ENCODE assay signal across 1 cellular context in genomic region chr6:167846997-167847606, GRCh38.
A peak's percentile ranks its signal among the peaks of the same experiment; 100 is the strongest.
TF ChIP-seq lines count a peak whose summit lies in the region.

No MANE protein-coding gene starts in this region.

TF ChIP-seq in K562, 482 proteins besides CTCF, POLR2A, EP300 and RAD21 (continued from another document and continues in another):
- TF ChIP-seq, protein P1, sequence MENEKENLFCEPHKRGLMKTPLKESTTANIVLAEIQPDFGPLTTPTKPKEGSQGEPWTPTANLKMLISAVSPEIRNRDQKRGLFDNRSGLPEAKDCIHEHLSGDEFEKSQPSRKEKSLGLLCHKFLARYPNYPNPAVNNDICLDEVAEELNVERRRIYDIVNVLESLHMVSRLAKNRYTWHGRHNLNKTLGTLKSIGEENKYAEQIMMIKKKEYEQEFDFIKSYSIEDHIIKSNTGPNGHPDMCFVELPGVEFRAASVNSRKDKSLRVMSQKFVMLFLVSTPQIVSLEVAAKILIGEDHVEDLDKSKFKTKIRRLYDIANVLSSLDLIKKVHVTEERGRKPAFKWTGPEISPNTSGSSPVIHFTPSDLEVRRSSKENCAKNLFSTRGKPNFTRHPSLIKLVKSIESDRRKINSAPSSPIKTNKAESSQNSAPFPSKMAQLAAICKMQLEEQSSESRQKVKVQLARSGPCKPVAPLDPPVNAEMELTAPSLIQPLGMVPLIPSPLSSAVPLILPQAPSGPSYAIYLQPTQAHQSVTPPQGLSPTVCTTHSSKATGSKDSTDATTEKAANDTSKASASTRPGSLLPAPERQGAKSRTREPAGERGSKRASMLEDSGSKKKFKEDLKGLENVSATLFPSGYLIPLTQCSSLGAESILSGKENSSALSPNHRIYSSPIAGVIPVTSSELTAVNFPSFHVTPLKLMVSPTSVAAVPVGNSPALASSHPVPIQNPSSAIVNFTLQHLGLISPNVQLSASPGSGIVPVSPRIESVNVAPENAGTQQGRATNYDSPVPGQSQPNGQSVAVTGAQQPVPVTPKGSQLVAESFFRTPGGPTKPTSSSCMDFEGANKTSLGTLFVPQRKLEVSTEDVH (IDR thresholded peaks at IDR 0.05; ENCODE audit: low read depth, partially characterized antibody), result no peak
- no peak for TF ChIP-seq COPS2 (conservative IDR thresholded peaks at IDR 0.05)
- no peak for TF ChIP-seq STAG1 (CRISPR knock-in tag; IDR thresholded peaks at IDR 0.05; ENCODE audit: borderline replicate concordance)
- no peak for TF ChIP-seq ASH1L (IDR thresholded peaks at IDR 0.05; ENCODE audit: borderline replicate concordance, low read depth, partially characterized antibody)
- TF ChIP-seq RNF2 (IDR thresholded peaks at IDR 0.05), result 0 out of 2 replicates have a peak, but pooled peaks have one; percentile 46
- TF ChIP-seq U2AF1 (optimal IDR thresholded peaks at IDR 0.05; ENCODE audit: low read depth, low read length), result no peak
- no peak for TF ChIP-seq ARHGAP35 (IDR thresholded peaks at IDR 0.05; ENCODE audit: partially characterized antibody)
- TF ChIP-seq TRIM25 (IDR thresholded peaks at IDR 0.05; ENCODE audit: borderline replicate concordance), result no peak
- no peak for TF ChIP-seq SAP30 (IDR thresholded peaks at IDR 0.05; ENCODE audit: borderline replicate concordance, insufficient read depth, low read depth, low read length, poor library complexity, severe bottlenecking)
- TF ChIP-seq ZEB2 (IDR thresholded peaks at IDR 0.05), result peak; percentile 46; the same call in 1 of the 2 replicates
- TF ChIP-seq, protein P2, sequence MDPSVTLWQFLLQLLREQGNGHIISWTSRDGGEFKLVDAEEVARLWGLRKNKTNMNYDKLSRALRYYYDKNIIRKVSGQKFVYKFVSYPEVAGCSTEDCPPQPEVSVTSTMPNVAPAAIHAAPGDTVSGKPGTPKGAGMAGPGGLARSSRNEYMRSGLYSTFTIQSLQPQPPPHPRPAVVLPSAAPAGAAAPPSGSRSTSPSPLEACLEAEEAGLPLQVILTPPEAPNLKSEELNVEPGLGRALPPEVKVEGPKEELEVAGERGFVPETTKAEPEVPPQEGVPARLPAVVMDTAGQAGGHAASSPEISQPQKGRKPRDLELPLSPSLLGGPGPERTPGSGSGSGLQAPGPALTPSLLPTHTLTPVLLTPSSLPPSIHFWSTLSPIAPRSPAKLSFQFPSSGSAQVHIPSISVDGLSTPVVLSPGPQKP (CRISPR knock-in tag; IDR thresholded peaks at IDR 0.05), result no peak
- no peak for TF ChIP-seq MLX (CRISPR knock-in tag; conservative IDR thresholded peaks at IDR 0.05)
- TF ChIP-seq ATF7 (IDR thresholded peaks at IDR 0.05), result no peak
- no peak for TF ChIP-seq MTA3 (IDR thresholded peaks at IDR 0.05; ENCODE audit: borderline replicate concordance)
- TF ChIP-seq, protein P3, sequence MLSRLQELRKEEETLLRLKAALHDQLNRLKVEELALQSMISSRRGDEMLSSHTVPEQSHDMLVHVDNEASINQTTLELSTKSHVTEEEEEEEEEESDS (CRISPR knock-in tag; IDR thresholded peaks at IDR 0.05), result no peak
- TF ChIP-seq, protein P4, sequence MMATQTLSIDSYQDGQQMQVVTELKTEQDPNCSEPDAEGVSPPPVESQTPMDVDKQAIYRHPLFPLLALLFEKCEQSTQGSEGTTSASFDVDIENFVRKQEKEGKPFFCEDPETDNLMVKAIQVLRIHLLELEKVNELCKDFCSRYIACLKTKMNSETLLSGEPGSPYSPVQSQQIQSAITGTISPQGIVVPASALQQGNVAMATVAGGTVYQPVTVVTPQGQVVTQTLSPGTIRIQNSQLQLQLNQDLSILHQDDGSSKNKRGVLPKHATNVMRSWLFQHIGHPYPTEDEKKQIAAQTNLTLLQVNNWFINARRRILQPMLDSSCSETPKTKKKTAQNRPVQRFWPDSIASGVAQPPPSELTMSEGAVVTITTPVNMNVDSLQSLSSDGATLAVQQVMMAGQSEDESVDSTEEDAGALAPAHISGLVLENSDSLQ (IDR thresholded peaks at IDR 0.05), result peak; percentile 90
- TF ChIP-seq CBFA2T3 (IDR thresholded peaks at IDR 0.05), result peak; percentile 78
- no peak for TF ChIP-seq ZNF507 (tag; conservative IDR thresholded peaks at IDR 0.05)
- no peak for TF ChIP-seq FOXP4 (CRISPR knock-in tag; IDR thresholded peaks at IDR 0.05; ENCODE audit: borderline replicate concordance)
- TF ChIP-seq, protein P5, sequence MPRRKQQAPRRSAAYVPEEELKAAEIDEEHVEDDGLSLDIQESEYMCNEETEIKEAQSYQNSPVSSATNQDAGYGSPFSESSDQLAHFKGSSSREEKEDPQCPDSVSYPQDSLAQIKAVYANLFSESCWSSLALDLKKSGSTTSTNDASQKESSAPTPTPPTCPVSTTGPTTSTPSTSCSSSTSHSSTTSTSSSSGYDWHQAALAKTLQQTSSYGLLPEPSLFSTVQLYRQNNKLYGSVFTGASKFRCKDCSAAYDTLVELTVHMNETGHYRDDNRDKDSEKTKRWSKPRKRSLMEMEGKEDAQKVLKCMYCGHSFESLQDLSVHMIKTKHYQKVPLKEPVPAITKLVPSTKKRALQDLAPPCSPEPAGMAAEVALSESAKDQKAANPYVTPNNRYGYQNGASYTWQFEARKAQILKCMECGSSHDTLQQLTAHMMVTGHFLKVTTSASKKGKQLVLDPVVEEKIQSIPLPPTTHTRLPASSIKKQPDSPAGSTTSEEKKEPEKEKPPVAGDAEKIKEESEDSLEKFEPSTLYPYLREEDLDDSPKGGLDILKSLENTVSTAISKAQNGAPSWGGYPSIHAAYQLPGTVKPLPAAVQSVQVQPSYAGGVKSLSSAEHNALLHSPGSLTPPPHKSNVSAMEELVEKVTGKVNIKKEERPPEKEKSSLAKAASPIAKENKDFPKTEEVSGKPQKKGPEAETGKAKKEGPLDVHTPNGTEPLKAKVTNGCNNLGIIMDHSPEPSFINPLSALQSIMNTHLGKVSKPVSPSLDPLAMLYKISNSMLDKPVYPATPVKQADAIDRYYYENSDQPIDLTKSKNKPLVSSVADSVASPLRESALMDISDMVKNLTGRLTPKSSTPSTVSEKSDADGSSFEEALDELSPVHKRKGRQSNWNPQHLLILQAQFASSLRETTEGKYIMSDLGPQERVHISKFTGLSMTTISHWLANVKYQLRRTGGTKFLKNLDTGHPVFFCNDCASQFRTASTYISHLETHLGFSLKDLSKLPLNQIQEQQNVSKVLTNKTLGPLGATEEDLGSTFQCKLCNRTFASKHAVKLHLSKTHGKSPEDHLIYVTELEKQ (CRISPR knock-in tag; IDR thresholded peaks at IDR 0.05), result no peak
- no peak for TF ChIP-seq ELF4 (CRISPR knock-in tag; IDR thresholded peaks at IDR 0.05)
- no peak for TF ChIP-seq CBFB (CRISPR knock-in tag; IDR thresholded peaks at IDR 0.05)
- TF ChIP-seq, protein P6, sequence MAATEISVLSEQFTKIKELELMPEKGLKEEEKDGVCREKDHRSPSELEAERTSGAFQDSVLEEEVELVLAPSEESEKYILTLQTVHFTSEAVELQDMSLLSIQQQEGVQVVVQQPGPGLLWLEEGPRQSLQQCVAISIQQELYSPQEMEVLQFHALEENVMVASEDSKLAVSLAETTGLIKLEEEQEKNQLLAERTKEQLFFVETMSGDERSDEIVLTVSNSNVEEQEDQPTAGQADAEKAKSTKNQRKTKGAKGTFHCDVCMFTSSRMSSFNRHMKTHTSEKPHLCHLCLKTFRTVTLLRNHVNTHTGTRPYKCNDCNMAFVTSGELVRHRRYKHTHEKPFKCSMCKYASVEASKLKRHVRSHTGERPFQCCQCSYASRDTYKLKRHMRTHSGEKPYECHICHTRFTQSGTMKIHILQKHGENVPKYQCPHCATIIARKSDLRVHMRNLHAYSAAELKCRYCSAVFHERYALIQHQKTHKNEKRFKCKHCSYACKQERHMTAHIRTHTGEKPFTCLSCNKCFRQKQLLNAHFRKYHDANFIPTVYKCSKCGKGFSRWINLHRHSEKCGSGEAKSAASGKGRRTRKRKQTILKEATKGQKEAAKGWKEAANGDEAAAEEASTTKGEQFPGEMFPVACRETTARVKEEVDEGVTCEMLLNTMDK (IDR thresholded peaks at IDR 0.05; ENCODE audit: borderline replicate concordance, insufficient read depth, low read depth, low read length, poor library complexity, severe bottlenecking), result no peak
- TF ChIP-seq ZNF551 (CRISPR knock-in tag; IDR thresholded peaks at IDR 0.05), result no peak
- TF ChIP-seq TCF3 (CRISPR knock-in tag; IDR thresholded peaks at IDR 0.05), result peak; percentile 55
- no peak for TF ChIP-seq ZNF57 (CRISPR knock-in tag; IDR thresholded peaks at IDR 0.05)
- TF ChIP-seq ZNF79 (CRISPR knock-in tag; IDR thresholded peaks at IDR 0.05; ENCODE audit: low read depth), result no peak
- peak; percentile 15; the same call in 1 of the 2 replicates for TF ChIP-seq SMARCC2 (IDR thresholded peaks at IDR 0.05; ENCODE audit: low read depth)
- no peak for TF ChIP-seq FUS (optimal IDR thresholded peaks at IDR 0.05; ENCODE audit: low read depth, low read length)
- TF ChIP-seq ZNF140 (CRISPR knock-in tag; IDR thresholded peaks at IDR 0.05), result no peak
- TF ChIP-seq FOXA3 (CRISPR knock-in tag; conservative IDR thresholded peaks at IDR 0.05 in 1 of 2, IDR thresholded peaks at IDR 0.05 in 1 of 2), result no peak
- 0 out of 2 replicates have a peak, but pooled peaks have one; percentile 25 for TF ChIP-seq TOE1 (IDR thresholded peaks at IDR 0.05; ENCODE audit: borderline replicate concordance)
- TF ChIP-seq TOE1 (CRISPR knock-in tag; IDR thresholded peaks at IDR 0.05; ENCODE audit: borderline replicate concordance, low read depth), result no peak
- no peak for TF ChIP-seq ZNF830 (CRISPR knock-in tag; IDR thresholded peaks at IDR 0.05)
- no peak for TF ChIP-seq ZNF232 (CRISPR knock-in tag; IDR thresholded peaks at IDR 0.05)
- no peak for TF ChIP-seq MIER1 (IDR thresholded peaks at IDR 0.05; ENCODE audit: low read depth)
- TF ChIP-seq EZH2 (IDR thresholded peaks at IDR 0.05; ENCODE audit: borderline replicate concordance, low read depth, low read length), result no peak
- TF ChIP-seq CBX1 (IDR thresholded peaks at IDR 0.05; ENCODE audit: low read depth), result no peak
- TF ChIP-seq, protein P7, sequence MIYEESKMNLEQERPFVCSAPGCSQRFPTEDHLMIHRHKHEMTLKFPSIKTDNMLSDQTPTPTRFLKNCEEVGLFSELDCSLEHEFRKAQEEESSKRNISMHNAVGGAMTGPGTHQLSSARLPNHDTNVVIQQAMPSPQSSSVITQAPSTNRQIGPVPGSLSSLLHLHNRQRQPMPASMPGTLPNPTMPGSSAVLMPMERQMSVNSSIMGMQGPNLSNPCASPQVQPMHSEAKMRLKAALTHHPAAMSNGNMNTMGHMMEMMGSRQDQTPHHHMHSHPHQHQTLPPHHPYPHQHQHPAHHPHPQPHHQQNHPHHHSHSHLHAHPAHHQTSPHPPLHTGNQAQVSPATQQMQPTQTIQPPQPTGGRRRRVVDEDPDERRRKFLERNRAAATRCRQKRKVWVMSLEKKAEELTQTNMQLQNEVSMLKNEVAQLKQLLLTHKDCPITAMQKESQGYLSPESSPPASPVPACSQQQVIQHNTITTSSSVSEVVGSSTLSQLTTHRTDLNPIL (CRISPR knock-in tag; IDR thresholded peaks at IDR 0.05), result no peak
- TF ChIP-seq FOSL1 (tag; conservative IDR thresholded peaks at IDR 0.05), result peak; percentile 76
- TF ChIP-seq MECOM (CRISPR knock-in tag; IDR thresholded peaks at IDR 0.05), result no peak
- TF ChIP-seq LEF1 (IDR thresholded peaks at IDR 0.05), result no peak; the same call in 1 of the 2 replicates
- TF ChIP-seq TAF7 (tag; IDR thresholded peaks at IDR 0.05), result no peak
- peak; percentile 49; the same call in 1 of the 2 replicates for TF ChIP-seq JUN (IDR thresholded peaks at IDR 0.05; ENCODE audit: borderline replicate concordance, low read depth, low read length)
- TF ChIP-seq JUN (CRISPR knock-in tag; IDR thresholded peaks at IDR 0.05; ENCODE audit: borderline replicate concordance), result no peak
- no peak for TF ChIP-seq MTF1 (CRISPR knock-in tag; IDR thresholded peaks at IDR 0.05; ENCODE audit: borderline replicate concordance)
- TF ChIP-seq POLR2AphosphoS5 (IDR thresholded peaks at IDR 0.05; ENCODE audit: control insufficient read depth, insufficient read depth, low read depth, low read length), result peak; percentile 36; the same call in 1 of the 2 replicates
- no peak for TF ChIP-seq FOXJ3 (CRISPR knock-in tag; IDR thresholded peaks at IDR 0.05)
- no peak for TF ChIP-seq RBM15 (IDR thresholded peaks at IDR 0.05; ENCODE audit: insufficient read depth, low read length)
- TF ChIP-seq SIRT6 (IDR thresholded peaks at IDR 0.05; ENCODE audit: low read depth, low read length), result no peak
